17 cellular contexts compared by ENCODE assay signal in genomic region chr7:141354251-141354650, GRCh38.
DNase-seq lines count a peak whose midpoint lies in the region; FAIRE-seq and TF ChIP-seq lines count a peak whose summit lies in the region.
"Had no signal": no experiment of that assay in that cellular context is flagged by ENCODE, and none has a peak within 500 bp of the region (broad histone marks: within the 10 kb centered on the region; RNA-seq: fewer than 3 reads in every experiment).

No MANE protein-coding gene starts in this region.

- peak; percentile 22 for DNase-seq in DMS79 (lab: John Stamatoyannopoulos, UW)
- DNase-seq in LHCN-M2 (ENCODE audit: low read depth) = peak; percentile 82
- DNase-seq in brain microvascular endothelial cell = peak; percentile 72
- DNase-seq in lung microvascular endothelial cell (ENCODE audit: low read depth in 2 of 2) = peak; percentile 64 to 87
- no peak for DNase-seq in LoVo (ENCODE audit: low spot score)
- no peak for DNase-seq in DMS114 treated with DMSO at 0.1 percent for 48 hours (lab: John Stamatoyannopoulos, UW; ENCODE audit: unreplicated experiment)
- no peak for DNase-seq in small intestine
- no peak for DNase-seq in esophagus muscularis mucosa (ENCODE audit: extremely low spot score)
- DNase-seq: activated CD4-positive, alpha-beta T cell treated with anti-CD3 and anti-CD28 coated beads for 1 hour; GDM1; H7; heart right ventricle; NCI-H524; stimulated activated CD4-positive, alpha-beta T cell treated with anti-CD3 and anti-CD28 coated beads, Interleukin-2, amount 100 ng/mL, for 48 hours; T-helper 17 cell had no signal

- peak overlapping the region; percentile 9 for H3K27ac ChIP-seq in brain microvascular endothelial cell
- no peak overlapping the region for H3K27ac ChIP-seq in small intestine (ENCODE audit: low read depth in 1 of 2, low read length in 1 of 2)
- H3K27ac ChIP-seq in esophagus muscularis mucosa (replicated peaks in 1 of 4) = no peak overlapping the region
- H3K27ac ChIP-seq: C4-2B, RWPE1 had no signal

- no peak for TF ChIP-seq POLR2A in esophagus muscularis mucosa (IDR thresholded peaks at IDR 0.05; ENCODE audit: low read depth)

- 61 to 86% (median 74%) methylated on average over 1 of the region's 1 CpG for WGBS in small intestine, 3 donors
- WGBS in esophagus muscularis mucosa = 67% methylated on average over 1 of the region's 1 CpG

- no peak for FAIRE-seq in small intestine (lab: Jason Lieb, UNC)

- intact Hi-C loops in esophagus muscularis mucosa (cut with DNase I) = no loop called here

- H3K27me3 ChIP-seq in brain microvascular endothelial cell (replicated peaks) (no peaks in the 10 kb centered on the region), small intestine (ENCODE audit: control insufficient read depth in 2 of 2, insufficient read depth in 2 of 2, low read length in 2 of 2) (no peaks in the 10 kb centered on the region), esophagus muscularis mucosa (no peaks in the 10 kb centered on the region)
- H3K27me3 ChIP-seq: heart right ventricle had no signal

- H3K4me3 ChIP-seq in brain microvascular endothelial cell (ENCODE audit: low read depth, low read length) (no peak overlapping the region), small intestine (ENCODE audit: low read depth in 1 of 2, low read length in 2 of 2) (no peak overlapping the region), esophagus muscularis mucosa (no peak overlapping the region)
- H3K4me3 ChIP-seq: heart right ventricle had no signal

- H3K9me3 ChIP-seq in small intestine (ENCODE audit: control insufficient read depth, low read depth) = no peaks in the 10 kb centered on the region
- no peaks in the 10 kb centered on the region for H3K9me3 ChIP-seq in esophagus muscularis mucosa
- H3K9me3 ChIP-seq: heart right ventricle had no signal

- TF ChIP-seq EP300 in esophagus muscularis mucosa (IDR thresholded peaks at IDR 0.05) = no peak

- TF ChIP-seq CTCF in brain microvascular endothelial cell (IDR thresholded peaks at IDR 0.05; ENCODE audit: low read depth, low read length, missing control alignments) = no peak
- TF ChIP-seq CTCF in esophagus muscularis mucosa (IDR thresholded peaks at IDR 0.05) = no peak

- in situ Hi-C loops in brain microvascular endothelial cell (cut with HindIII; ENCODE audit: low pct_ligation_motif_present, low sequenced_read_pairs) = no loop called here

- H3K4me1 ChIP-seq in small intestine (ENCODE audit: control insufficient read depth in 2 of 2, insufficient read depth in 1 of 2, low read depth in 1 of 2, low read length in 1 of 2) (no peaks in the 10 kb centered on the region), esophagus muscularis mucosa (peaks cover 7 to 26% (median 21%) of the 10 kb centered on the region in 4 donors)

- H3K36me3 ChIP-seq in brain microvascular endothelial cell (replicated peaks) = no peaks in the 10 kb centered on the region
- no peaks in the 10 kb centered on the region for H3K36me3 ChIP-seq in small intestine (ENCODE audit: control insufficient read depth in 2 of 2, insufficient read depth in 2 of 2, low read length in 2 of 2)
- H3K36me3 ChIP-seq in esophagus muscularis mucosa = no peaks in the 10 kb centered on the region
- H3K36me3 ChIP-seq: heart right ventricle had no signal

Comparison
In these comparisons a context has a peak if more than half of its experiments do, and no peak if none do; other contexts are left out.
1. DNase-seq: peak in DMS79 (single experiment), LHCN-M2 (single experiment), brain microvascular endothelial cell (single experiment) and lung microvascular endothelial cell (2 of 2); none in LoVo (single experiment), DMS114 treated with DMSO at 0.1 percent for 48 hours (single experiment), small intestine (single experiment) and esophagus muscularis mucosa (single experiment).